ENCODE assay signal across 1 cellular context in the genomic region with DNA sequence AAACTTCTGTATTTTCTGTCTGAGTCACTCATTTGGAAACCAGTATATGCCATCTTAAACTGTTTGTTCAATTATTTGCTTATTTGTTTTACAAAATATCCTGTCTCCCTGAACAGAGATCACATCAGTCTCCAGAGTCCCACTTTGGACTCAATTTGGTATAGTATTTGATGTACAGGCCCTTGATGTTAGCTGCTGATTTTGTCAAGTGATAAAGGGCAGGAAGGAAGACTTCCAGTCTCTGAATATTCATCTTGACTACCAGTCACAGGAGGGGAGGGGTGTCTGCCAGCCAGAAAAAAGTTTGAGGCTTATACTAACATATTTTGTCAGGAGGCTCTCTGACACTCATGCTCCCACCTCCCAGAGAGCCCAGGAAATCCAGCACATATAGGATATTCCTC.
TF ChIP-seq lines count a peak whose summit lies in the region.

No MANE protein-coding gene starts in this region.

TF ChIP-seq in HepG2, 621 proteins besides CTCF, POLR2A, EP300 and RAD21 (continued from another document and continues in another):
- TF ChIP-seq, protein P1, sequence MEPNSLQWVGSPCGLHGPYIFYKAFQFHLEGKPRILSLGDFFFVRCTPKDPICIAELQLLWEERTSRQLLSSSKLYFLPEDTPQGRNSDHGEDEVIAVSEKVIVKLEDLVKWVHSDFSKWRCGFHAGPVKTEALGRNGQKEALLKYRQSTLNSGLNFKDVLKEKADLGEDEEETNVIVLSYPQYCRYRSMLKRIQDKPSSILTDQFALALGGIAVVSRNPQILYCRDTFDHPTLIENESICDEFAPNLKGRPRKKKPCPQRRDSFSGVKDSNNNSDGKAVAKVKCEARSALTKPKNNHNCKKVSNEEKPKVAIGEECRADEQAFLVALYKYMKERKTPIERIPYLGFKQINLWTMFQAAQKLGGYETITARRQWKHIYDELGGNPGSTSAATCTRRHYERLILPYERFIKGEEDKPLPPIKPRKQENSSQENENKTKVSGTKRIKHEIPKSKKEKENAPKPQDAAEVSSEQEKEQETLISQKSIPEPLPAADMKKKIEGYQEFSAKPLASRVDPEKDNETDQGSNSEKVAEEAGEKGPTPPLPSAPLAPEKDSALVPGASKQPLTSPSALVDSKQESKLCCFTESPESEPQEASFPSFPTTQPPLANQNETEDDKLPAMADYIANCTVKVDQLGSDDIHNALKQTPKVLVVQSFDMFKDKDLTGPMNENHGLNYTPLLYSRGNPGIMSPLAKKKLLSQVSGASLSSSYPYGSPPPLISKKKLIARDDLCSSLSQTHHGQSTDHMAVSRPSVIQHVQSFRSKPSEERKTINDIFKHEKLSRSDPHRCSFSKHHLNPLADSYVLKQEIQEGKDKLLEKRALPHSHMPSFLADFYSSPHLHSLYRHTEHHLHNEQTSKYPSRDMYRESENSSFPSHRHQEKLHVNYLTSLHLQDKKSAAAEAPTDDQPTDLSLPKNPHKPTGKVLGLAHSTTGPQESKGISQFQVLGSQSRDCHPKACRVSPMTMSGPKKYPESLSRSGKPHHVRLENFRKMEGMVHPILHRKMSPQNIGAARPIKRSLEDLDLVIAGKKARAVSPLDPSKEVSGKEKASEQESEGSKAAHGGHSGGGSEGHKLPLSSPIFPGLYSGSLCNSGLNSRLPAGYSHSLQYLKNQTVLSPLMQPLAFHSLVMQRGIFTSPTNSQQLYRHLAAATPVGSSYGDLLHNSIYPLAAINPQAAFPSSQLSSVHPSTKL (CRISPR knock-in tag; IDR thresholded peaks at IDR 0.05): peak; percentile 38; the same call in 1 of the 2 replicates
- TF ChIP-seq ZBTB10 (CRISPR knock-in tag; IDR thresholded peaks at IDR 0.05; ENCODE audit: borderline replicate concordance): no peak
- TF ChIP-seq ZNF816 (CRISPR knock-in tag; IDR thresholded peaks at IDR 0.05; ENCODE audit: borderline replicate concordance): 0 out of 2 replicates have a peak, but pooled peaks have one; percentile 21
- TF ChIP-seq, protein P2, sequence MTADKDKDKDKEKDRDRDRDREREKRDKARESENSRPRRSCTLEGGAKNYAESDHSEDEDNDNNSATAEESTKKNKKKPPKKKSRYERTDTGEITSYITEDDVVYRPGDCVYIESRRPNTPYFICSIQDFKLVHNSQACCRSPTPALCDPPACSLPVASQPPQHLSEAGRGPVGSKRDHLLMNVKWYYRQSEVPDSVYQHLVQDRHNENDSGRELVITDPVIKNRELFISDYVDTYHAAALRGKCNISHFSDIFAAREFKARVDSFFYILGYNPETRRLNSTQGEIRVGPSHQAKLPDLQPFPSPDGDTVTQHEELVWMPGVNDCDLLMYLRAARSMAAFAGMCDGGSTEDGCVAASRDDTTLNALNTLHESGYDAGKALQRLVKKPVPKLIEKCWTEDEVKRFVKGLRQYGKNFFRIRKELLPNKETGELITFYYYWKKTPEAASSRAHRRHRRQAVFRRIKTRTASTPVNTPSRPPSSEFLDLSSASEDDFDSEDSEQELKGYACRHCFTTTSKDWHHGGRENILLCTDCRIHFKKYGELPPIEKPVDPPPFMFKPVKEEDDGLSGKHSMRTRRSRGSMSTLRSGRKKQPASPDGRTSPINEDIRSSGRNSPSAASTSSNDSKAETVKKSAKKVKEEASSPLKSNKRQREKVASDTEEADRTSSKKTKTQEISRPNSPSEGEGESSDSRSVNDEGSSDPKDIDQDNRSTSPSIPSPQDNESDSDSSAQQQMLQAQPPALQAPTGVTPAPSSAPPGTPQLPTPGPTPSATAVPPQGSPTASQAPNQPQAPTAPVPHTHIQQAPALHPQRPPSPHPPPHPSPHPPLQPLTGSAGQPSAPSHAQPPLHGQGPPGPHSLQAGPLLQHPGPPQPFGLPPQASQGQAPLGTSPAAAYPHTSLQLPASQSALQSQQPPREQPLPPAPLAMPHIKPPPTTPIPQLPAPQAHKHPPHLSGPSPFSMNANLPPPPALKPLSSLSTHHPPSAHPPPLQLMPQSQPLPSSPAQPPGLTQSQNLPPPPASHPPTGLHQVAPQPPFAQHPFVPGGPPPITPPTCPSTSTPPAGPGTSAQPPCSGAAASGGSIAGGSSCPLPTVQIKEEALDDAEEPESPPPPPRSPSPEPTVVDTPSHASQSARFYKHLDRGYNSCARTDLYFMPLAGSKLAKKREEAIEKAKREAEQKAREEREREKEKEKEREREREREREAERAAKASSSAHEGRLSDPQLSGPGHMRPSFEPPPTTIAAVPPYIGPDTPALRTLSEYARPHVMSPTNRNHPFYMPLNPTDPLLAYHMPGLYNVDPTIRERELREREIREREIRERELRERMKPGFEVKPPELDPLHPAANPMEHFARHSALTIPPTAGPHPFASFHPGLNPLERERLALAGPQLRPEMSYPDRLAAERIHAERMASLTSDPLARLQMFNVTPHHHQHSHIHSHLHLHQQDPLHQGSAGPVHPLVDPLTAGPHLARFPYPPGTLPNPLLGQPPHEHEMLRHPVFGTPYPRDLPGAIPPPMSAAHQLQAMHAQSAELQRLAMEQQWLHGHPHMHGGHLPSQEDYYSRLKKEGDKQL (CRISPR knock-in tag; IDR thresholded peaks at IDR 0.05; ENCODE audit: low read depth): no peak
- TF ChIP-seq, protein P3, sequence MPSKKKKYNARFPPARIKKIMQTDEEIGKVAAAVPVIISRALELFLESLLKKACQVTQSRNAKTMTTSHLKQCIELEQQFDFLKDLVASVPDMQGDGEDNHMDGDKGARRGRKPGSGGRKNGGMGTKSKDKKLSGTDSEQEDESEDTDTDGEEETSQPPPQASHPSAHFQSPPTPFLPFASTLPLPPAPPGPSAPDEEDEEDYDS (CRISPR knock-in tag; IDR thresholded peaks at IDR 0.05): no peak
- TF ChIP-seq ETV5 (CRISPR knock-in tag; IDR thresholded peaks at IDR 0.05; ENCODE audit: borderline replicate concordance): peak; percentile 45; the same call in 1 of the 2 replicates
- TF ChIP-seq CREM (IDR thresholded peaks at IDR 0.05): peak; percentile 52; the same call in 1 of the 2 replicates
- TF ChIP-seq CREM (CRISPR knock-in tag; IDR thresholded peaks at IDR 0.05): no peak
- TF ChIP-seq NFIC (IDR thresholded peaks at IDR 0.05; ENCODE audit: low read length): peak; percentile 60; the same call in 1 of the 2 replicates
- no peak for TF ChIP-seq SRF (IDR thresholded peaks at IDR 0.05; ENCODE audit: low read depth, low read length)
- TF ChIP-seq, protein P4, sequence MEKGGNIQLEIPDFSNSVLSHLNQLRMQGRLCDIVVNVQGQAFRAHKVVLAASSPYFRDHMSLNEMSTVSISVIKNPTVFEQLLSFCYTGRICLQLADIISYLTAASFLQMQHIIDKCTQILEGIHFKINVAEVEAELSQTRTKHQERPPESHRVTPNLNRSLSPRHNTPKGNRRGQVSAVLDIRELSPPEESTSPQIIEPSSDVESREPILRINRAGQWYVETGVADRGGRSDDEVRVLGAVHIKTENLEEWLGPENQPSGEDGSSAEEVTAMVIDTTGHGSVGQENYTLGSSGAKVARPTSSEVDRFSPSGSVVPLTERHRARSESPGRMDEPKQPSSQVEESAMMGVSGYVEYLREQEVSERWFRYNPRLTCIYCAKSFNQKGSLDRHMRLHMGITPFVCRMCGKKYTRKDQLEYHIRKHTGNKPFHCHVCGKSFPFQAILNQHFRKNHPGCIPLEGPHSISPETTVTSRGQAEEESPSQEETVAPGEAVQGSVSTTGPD (CRISPR knock-in tag; IDR thresholded peaks at IDR 0.05): no peak
- TF ChIP-seq HMGA1 (CRISPR knock-in tag; conservative IDR thresholded peaks at IDR 0.05): no peak
- TF ChIP-seq ZNF101 (CRISPR knock-in tag; IDR thresholded peaks at IDR 0.05; ENCODE audit: borderline replicate concordance, low read depth): no peak
- no peak for TF ChIP-seq ARNTL (CRISPR knock-in tag; IDR thresholded peaks at IDR 0.05)
- no peak for TF ChIP-seq CBX5 (CRISPR knock-in tag; IDR thresholded peaks at IDR 0.05; ENCODE audit: borderline replicate concordance)
- TF ChIP-seq MAFK (conservative IDR thresholded peaks at IDR 0.05 in 1 of 2, IDR thresholded peaks at IDR 0.05 in 1 of 2; ENCODE audit: low read length in 2 of 2): no peak
- TF ChIP-seq ZNF460 (CRISPR knock-in tag; IDR thresholded peaks at IDR 0.05; ENCODE audit: borderline replicate concordance): no peak
- no peak for TF ChIP-seq ZNF350 (CRISPR knock-in tag; IDR thresholded peaks at IDR 0.05; ENCODE audit: borderline replicate concordance, low read depth)
- TF ChIP-seq, protein P5, sequence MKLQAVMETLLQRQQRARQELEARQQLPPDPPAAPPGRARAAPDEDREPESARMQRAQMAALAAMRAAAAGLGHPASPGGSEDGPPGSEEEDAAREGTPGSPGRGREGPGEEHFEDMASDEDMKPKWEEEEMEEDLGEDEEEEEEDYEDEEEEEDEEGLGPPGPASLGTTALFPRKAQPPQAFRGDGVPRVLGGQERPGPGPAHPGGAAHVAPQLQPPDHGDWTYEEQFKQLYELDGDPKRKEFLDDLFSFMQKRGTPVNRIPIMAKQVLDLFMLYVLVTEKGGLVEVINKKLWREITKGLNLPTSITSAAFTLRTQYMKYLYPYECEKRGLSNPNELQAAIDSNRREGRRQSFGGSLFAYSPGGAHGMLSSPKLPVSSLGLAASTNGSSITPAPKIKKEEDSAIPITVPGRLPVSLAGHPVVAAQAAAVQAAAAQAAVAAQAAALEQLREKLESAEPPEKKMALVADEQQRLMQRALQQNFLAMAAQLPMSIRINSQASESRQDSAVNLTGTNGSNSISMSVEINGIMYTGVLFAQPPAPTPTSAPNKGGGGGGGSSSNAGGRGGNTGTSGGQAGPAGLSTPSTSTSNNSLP (IDR thresholded peaks at IDR 0.05; ENCODE audit: low read depth, low read length): peak; percentile 48; the same call in 1 of the 2 replicates
- TF ChIP-seq NCOA1 (CRISPR knock-in tag; IDR thresholded peaks at IDR 0.05): no peak
- TF ChIP-seq ZKSCAN5 (CRISPR knock-in tag; IDR thresholded peaks at IDR 0.05): no peak
- TF ChIP-seq NKX3-1 (CRISPR knock-in tag; IDR thresholded peaks at IDR 0.05): no peak
- TF ChIP-seq NCOR1 (IDR thresholded peaks at IDR 0.05; ENCODE audit: borderline replicate concordance, low read length): peak; percentile 58; the same call in 1 of the 2 replicates
- TF ChIP-seq ZNF513 (CRISPR knock-in tag; conservative IDR thresholded peaks at IDR 0.05): no peak
- no peak for TF ChIP-seq TRIM24 (CRISPR knock-in tag; IDR thresholded peaks at IDR 0.05)
- TF ChIP-seq GATAD2A (CRISPR knock-in tag; IDR thresholded peaks at IDR 0.05): peak; percentile 50
- peak; percentile 56; the same call in 1 of the 2 replicates for TF ChIP-seq TCF7 (IDR thresholded peaks at IDR 0.05; ENCODE audit: low read depth)
- TF ChIP-seq HOMEZ (CRISPR knock-in tag; IDR thresholded peaks at IDR 0.05; ENCODE audit: low read depth): peak; percentile 70; the same call in 1 of the 2 replicates
- TF ChIP-seq ZNF468 (CRISPR knock-in tag; IDR thresholded peaks at IDR 0.05): no peak
- TF ChIP-seq ZSCAN20 (CRISPR knock-in tag; IDR thresholded peaks at IDR 0.05; ENCODE audit: borderline replicate concordance): no peak
